Comparison of ENCODE assay signal across 8 cellular contexts in the genomic region with DNA sequence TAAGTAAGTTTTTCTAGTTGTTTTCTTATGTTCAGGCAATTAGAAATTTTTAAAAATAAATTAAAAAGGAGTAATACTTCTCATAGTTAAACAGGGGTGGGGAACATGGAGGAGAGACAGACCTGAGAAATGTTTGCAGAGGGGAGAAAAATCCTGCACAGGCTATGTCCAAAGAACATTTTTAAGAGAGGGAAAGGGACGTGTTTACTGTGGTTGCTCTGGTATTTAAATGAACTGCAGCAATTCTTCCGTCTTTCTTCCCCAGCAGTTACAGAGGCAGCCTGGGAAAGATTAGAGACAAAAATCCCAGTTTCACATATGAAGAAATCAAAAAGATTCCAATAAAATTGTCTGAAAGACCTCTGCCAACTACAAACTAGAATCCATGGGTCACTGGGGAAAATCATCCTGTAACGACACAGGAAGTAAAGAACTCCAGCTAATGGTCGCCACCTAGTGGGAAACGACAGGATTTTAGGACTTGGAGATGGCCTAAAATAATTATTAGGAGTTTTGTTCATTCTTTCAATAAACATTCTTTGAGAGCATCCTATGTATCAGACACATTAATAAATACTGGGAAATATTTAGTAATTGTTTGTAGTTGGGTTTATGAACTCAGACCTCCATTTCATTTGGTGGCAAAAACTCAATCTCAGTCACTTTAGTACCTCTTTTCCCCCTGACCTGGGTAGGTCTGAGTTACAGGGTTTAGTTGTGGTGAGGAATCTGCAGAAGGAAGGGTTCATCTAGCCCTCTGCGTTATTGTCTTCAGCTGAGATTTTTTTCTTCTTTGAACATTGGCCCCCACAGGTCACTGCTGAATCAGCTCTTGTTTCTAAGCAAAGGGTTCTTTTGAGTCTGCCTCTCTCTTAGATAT.
DNase-seq lines count a peak whose midpoint lies in the region; TF ChIP-seq lines count a peak whose summit lies in the region.

No MANE protein-coding gene starts in this region.

- TF ChIP-seq EP300 in suprapubic skin (IDR thresholded peaks at IDR 0.05) = no peak

- 12 to 17% methylated on average over 6 of the region's 6 CpGs for WGBS in lower leg skin, 2 donors
- WGBS in suprapubic skin = 8% methylated on average over 6 of the region's 6 CpGs

- H3K27ac ChIP-seq in suprapubic skin = no peak overlapping the region

- H3K9me3 ChIP-seq in suprapubic skin = no peaks in the 10 kb centered on the region

- intact Hi-C loops in lower leg skin (cut with DNase I; ENCODE audit: low total_unique reads) = loop anchor here (2.0 kb wide), 1 partner anchor 119 kb away; no protein-coding TSS in a partner anchor

- peak; percentile 76 for DNase-seq in AG08395 (ENCODE audit: low spot score)
- peak; percentile 68 for DNase-seq in GM10266 (ENCODE audit: extremely low spot score)
- DNase-seq in HFF-Myc (ENCODE audit: extremely low read depth, low read depth) = peak; percentile 60
- peak; percentile 71 for DNase-seq in LoVo (ENCODE audit: low spot score)
- peak; percentile 82 for DNase-seq in RPMI8226
- peak; percentile 73 to 74 for DNase-seq in dermis microvascular lymphatic vessel endothelial cell (ENCODE audit: low read depth in 2 of 2)
- DNase-seq in lower leg skin (ENCODE audit: low spot score in 2 of 2) = peak; percentile 66 to 85
- peak in 1 of 2 donors; percentile 73 for DNase-seq in suprapubic skin (ENCODE audit: low spot score in 2 of 2)

- peaks cover 10% of the 10 kb centered on the region for H3K4me1 ChIP-seq in suprapubic skin

- H3K27me3 ChIP-seq in suprapubic skin = no peaks in the 10 kb centered on the region

- TF ChIP-seq CTCF in GM10266 (IDR thresholded peaks at IDR 0.05; ENCODE audit: control insufficient read depth, insufficient read depth, low read depth, missing control alignments) = peak; percentile 85
- TF ChIP-seq CTCF in HFF-Myc (IDR thresholded peaks at IDR 0.05; ENCODE audit: low read depth, low read length, missing control alignments) = peak; percentile 61
- peak in 1 of 3 donors; percentile 78 for TF ChIP-seq CTCF in lower leg skin (IDR thresholded peaks at IDR 0.05)
- peak; percentile 61 to 86 for TF ChIP-seq CTCF in suprapubic skin (IDR thresholded peaks at IDR 0.05)

- TF ChIP-seq POLR2A in lower leg skin (IDR thresholded peaks at IDR 0.05) = no peak
- no peak for TF ChIP-seq POLR2A in suprapubic skin (IDR thresholded peaks at IDR 0.05)

- H3K36me3 ChIP-seq in suprapubic skin = no peaks in the 10 kb centered on the region

- no peak overlapping the region for H3K4me3 ChIP-seq in HFF-Myc (replicated peaks; ENCODE audit: low read depth, low read length)
- H3K4me3 ChIP-seq in lower leg skin (ENCODE audit: low read depth, poor library complexity, severe bottlenecking) = no peak overlapping the region
- no peak overlapping the region for H3K4me3 ChIP-seq in suprapubic skin
